11 cellular contexts compared by ENCODE assay signal in the genomic region with DNA sequence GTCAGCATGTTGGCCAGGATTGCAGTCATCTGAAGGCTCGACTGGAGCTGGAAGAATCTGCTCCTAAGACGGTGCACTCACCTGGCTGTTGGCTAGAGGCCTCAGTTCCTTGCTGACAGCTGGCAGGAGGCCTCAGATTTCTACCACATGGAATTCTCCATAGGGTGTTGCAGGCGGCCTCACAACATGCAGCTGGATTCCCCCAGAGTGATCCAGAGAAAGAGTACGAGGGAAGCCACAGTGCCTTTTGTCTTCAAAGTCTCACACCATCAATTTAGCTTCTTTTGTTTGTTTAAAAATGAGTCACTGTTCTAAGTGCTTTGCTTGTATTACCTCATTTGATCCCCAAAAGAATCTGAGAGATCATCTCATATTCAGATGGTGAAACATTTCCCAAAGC.
DNase-seq lines count a peak whose midpoint lies in the region; ATAC-seq and TF ChIP-seq lines count a peak whose summit lies in the region.
"Had no signal": no experiment of that assay in that cellular context is flagged by ENCODE, and none has a peak within 500 bp of the region (broad histone marks: within the 10 kb centered on the region; RNA-seq: fewer than 3 reads in every experiment).

No MANE protein-coding gene starts in this region.

- no peak overlapping the region for H4K8ac ChIP-seq in mesenchymal stem cell (ENCODE audit: low read length)

- no peak overlapping the region for H2BK120ac ChIP-seq in mesenchymal stem cell (ENCODE audit: low read depth, low read length)

- peak overlapping the region; percentile 4 for H3K9ac ChIP-seq in mesenchymal stem cell (ENCODE audit: low read length)

- H3K23ac ChIP-seq in mesenchymal stem cell (ENCODE audit: low read length in 2 of 2), result no peak overlapping the region

- H2AFZ ChIP-seq in mesenchymal stem cell (ENCODE audit: low read depth, low read length), result no peak overlapping the region

- intact Hi-C loops in left ventricle myocardium superior (cut with micrococcal nuclease), result no loop called here
- intact Hi-C loops in Calu3 (cut with micrococcal nuclease; ENCODE audit: unreplicated experiment), result no loop called here

- peaks cover 4% of the 10 kb centered on the region for H3K4me1 ChIP-seq in mesenchymal stem cell (ENCODE audit: control insufficient read depth, insufficient read depth, low read depth, low read length)
- no peaks in the 10 kb centered on the region for H3K4me1 ChIP-seq in right atrium auricular region

- peak overlapping the region in 1 of 2 experiments; percentile 39 for H3K14ac ChIP-seq in mesenchymal stem cell (ENCODE audit: low read length in 2 of 2)

- H3K9me3 Mint-ChIP-seq in Calu3 (ENCODE audit: low read depth, unreplicated experiment), result peaks cover 2% of the 10 kb centered on the region

- in situ Hi-C loops in astrocyte of the spinal cord (cut with HindIII; ENCODE audit: low sequenced_read_pairs), result no loop called here

- H2AK5ac ChIP-seq in mesenchymal stem cell (ENCODE audit: low read length, severe bottlenecking), result no peak overlapping the region

- H2BK12ac ChIP-seq in mesenchymal stem cell (ENCODE audit: low read length in 2 of 2), result peak overlapping the region in 1 of 2 experiments; percentile 67

- no peaks in the 10 kb centered on the region for H3K4me1 Mint-ChIP-seq in Calu3 (ENCODE audit: low read depth, unreplicated experiment)
- H3K4me1 Mint-ChIP-seq: stimulated activated effector memory CD8-positive, alpha-beta T cell treated with anti-CD3 and anti-CD28 coated beads, Interleukin-12 subunit alpha, Interleukin-12 subunit beta, amount 100 ng/mL, for 72 hours had no signal

- no peak overlapping the region for H3K4me2 ChIP-seq in mesenchymal stem cell (ENCODE audit: low read length, poor library complexity, severe bottlenecking)

- no peaks in the 10 kb centered on the region for H3K79me1 ChIP-seq in mesenchymal stem cell (replicated peaks; ENCODE audit: low read length, poor library complexity, severe bottlenecking)

- H2BK15ac ChIP-seq in mesenchymal stem cell (ENCODE audit: low read depth, poor library complexity, severe bottlenecking), result no peak overlapping the region

- no peak overlapping the region for H3K27ac Mint-ChIP-seq in Calu3 (ENCODE audit: unreplicated experiment)
- H3K27ac Mint-ChIP-seq: stimulated activated effector memory CD8-positive, alpha-beta T cell treated with anti-CD3 and anti-CD28 coated beads, Interleukin-12 subunit alpha, Interleukin-12 subunit beta, amount 100 ng/mL, for 72 hours had no signal

- H3K9me3 ChIP-seq in mesenchymal stem cell (ENCODE audit: control insufficient read depth, low read length), result peaks cover 13% of the 10 kb centered on the region
- peaks cover 0 to 9% of the 10 kb centered on the region in 2 donors for H3K9me3 ChIP-seq in right atrium auricular region

- no TSS peak for BruUV-seq in Calu3 (replicated peaks; lab: Mats Ljungman, UMichigan)

- H3K27me3 ChIP-seq in mesenchymal stem cell (ENCODE audit: control insufficient read depth in 1 of 2, insufficient read depth in 1 of 2, low read length in 2 of 2) (no peaks in the 10 kb centered on the region), right atrium auricular region (no peaks in the 10 kb centered on the region)

- H3K4me3 ChIP-seq in astrocyte of the spinal cord (ENCODE audit: low read depth, low read length), result no peak overlapping the region
- H3K4me3 ChIP-seq in mesenchymal stem cell (ENCODE audit: insufficient read depth in 1 of 2, low read depth in 1 of 2, low read length in 2 of 2), result no peak overlapping the region
- no peak overlapping the region for H3K4me3 ChIP-seq in right atrium auricular region

- no peak for ATAC-seq in left ventricle myocardium superior
- ATAC-seq: stimulated activated effector memory CD8-positive, alpha-beta T cell treated with anti-CD3 and anti-CD28 coated beads, Interleukin-12 subunit alpha, Interleukin-12 subunit beta, amount 100 ng/mL, for 72 hours had no signal

- DNase-seq in GM03348 (ENCODE audit: low spot score) (peak; percentile 37), M059J (ENCODE audit: low read depth) (peak; percentile 77), astrocyte of the spinal cord (ENCODE audit: low read depth, low spot score) (peak; percentile 93), mesenchymal stem cell (peak; percentile 73), right atrium auricular region (ENCODE audit: low spot score) (no peak), left ventricle myocardium superior (no peak), MV-4-11 (lab: John Stamatoyannopoulos, UW) (no peak), Calu3 (no peak)
- DNase-seq: anterior cingulate cortex, NCI-H187 treated with DMSO at 0.1 percent for 48 hours had no signal

- CTCF ChIA-PET in Calu3 (lab: Charles Lee), result no interaction called here

- H3K36me3 ChIP-seq in mesenchymal stem cell (ENCODE audit: control insufficient read depth in 1 of 2, insufficient read depth in 2 of 2, low read depth in 1 of 2, low read length in 2 of 2) (no peaks in the 10 kb centered on the region), right atrium auricular region (no peaks in the 10 kb centered on the region)

- H2BK5ac ChIP-seq in mesenchymal stem cell (ENCODE audit: low read depth, low read length, poor library complexity, severe bottlenecking), result no peak overlapping the region

- H3K4ac ChIP-seq in mesenchymal stem cell (ENCODE audit: low read depth in 1 of 2, low read length in 2 of 2), result no peak overlapping the region

- H3K27ac ChIP-seq in mesenchymal stem cell (ENCODE audit: low read length, poor library complexity, severe bottlenecking) (peak overlapping the region; percentile 65), right atrium auricular region (no peak overlapping the region)

- no peaks in the 10 kb centered on the region for H3K36me3 Mint-ChIP-seq in Calu3 (ENCODE audit: insufficient read depth, unreplicated experiment)
- H3K36me3 Mint-ChIP-seq: stimulated activated effector memory CD8-positive, alpha-beta T cell treated with anti-CD3 and anti-CD28 coated beads, Interleukin-12 subunit alpha, Interleukin-12 subunit beta, amount 100 ng/mL, for 72 hours had no signal

- no peak overlapping the region for H3K4me3 Mint-ChIP-seq in Calu3 (ENCODE audit: low read depth, unreplicated experiment)
- H3K4me3 Mint-ChIP-seq: stimulated activated effector memory CD8-positive, alpha-beta T cell treated with anti-CD3 and anti-CD28 coated beads, Interleukin-12 subunit alpha, Interleukin-12 subunit beta, amount 100 ng/mL, for 72 hours had no signal

- WGBS in mesenchymal stem cell, result 44% methylated on average over 3 of the region's 4 CpGs

- H3K18ac ChIP-seq in mesenchymal stem cell (ENCODE audit: low read depth in 1 of 2, low read length in 2 of 2), result peak overlapping the region in 1 of 2 experiments; percentile 26

- H4K91ac ChIP-seq in mesenchymal stem cell (ENCODE audit: low read length), result no peak overlapping the region

- H3K27me3 Mint-ChIP-seq in Calu3 (ENCODE audit: unreplicated experiment), result peaks cover 5% of the 10 kb centered on the region

- TF ChIP-seq CTCF in astrocyte of the spinal cord (IDR thresholded peaks at IDR 0.05; ENCODE audit: low read depth, low read length), result no peak
- no peak for TF ChIP-seq CTCF in right atrium auricular region (IDR thresholded peaks at IDR 0.05)
- TF ChIP-seq CTCF in Calu3 (IDR thresholded peaks at IDR 0.05; ENCODE audit: unreplicated experiment), result no peak

Comparison
In these comparisons a context has a peak if more than half of its experiments do, and no peak if none do; other contexts are left out.
1. DNase-seq: peak in GM03348 (single experiment), M059J (single experiment), astrocyte of the spinal cord (single experiment) and mesenchymal stem cell (single experiment); none in right atrium auricular region (single experiment), left ventricle myocardium superior (single experiment), MV-4-11 (single experiment) and Calu3 (single experiment).